ENCODE assay signal across 1 cellular context in the genomic region with DNA sequence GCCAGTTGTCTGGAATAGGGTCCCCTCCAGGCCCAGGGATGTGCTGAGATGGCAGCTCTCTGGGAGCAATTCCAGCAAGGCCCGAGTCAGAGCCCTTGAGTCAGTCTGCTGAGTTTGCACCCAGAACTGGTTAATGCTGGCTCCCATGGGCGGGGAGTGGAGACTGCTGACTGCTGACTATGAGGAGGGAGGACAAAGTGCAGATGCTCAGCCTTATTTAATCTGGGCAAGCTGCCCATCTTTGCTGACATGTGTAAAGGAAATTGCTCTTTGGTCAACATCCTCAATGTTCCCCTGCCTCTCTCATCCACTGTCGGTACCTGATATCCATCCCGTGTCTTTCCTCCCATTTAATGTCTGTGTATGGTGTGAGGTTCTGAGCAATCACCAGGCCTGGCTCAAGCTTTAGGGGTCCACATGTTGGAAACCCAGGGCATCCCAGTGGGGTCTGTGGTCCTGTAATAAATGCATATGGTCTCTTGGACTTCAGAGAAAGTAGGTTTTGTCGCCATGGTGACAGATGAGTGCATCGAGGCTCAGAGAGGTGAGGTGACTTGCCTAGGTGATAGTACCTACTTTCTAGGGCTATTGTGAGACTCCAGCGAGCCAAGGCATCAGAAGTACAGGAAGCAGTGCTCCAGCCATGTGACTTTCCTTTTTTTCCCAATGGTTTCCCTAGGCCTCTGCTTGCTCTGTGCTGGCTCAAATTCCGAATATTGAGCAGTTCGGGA.
A peak's percentile ranks its signal among the peaks of the same experiment; 100 is the strongest.
TF ChIP-seq lines count a peak whose summit lies in the region.

No MANE protein-coding gene starts in this region.

TF ChIP-seq in liver, 16 proteins besides CTCF, POLR2A, EP300 and RAD21 (continued from another document):
- TF ChIP-seq REST (IDR thresholded peaks at IDR 0.05) (peak; percentile 62), RXRA (IDR thresholded peaks at IDR 0.05) (peak; percentile 54 to 72), NR2F2 (IDR thresholded peaks at IDR 0.05) (no peak), ZBTB33 (IDR thresholded peaks at IDR 0.05) (no peak), MAX (IDR thresholded peaks at IDR 0.05) (peak; percentile 67), FOXA2 (IDR thresholded peaks at IDR 0.05) (peak; percentile 78), EGR1 (IDR thresholded peaks at IDR 0.05; ENCODE audit: low read depth in 2 of 2) (no peak)
- TF ChIP-seq, protein P1, sequence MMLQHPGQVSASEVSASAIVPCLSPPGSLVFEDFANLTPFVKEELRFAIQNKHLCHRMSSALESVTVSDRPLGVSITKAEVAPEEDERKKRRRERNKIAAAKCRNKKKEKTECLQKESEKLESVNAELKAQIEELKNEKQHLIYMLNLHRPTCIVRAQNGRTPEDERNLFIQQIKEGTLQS (IDR thresholded peaks at IDR 0.05): peak; percentile 22
